In genomic region chr2:101551489-101551888, GRCh38 we compare ENCODE assay signal across 20 cellular contexts.
DNase-seq lines count a peak whose midpoint lies in the region; ATAC-seq, FAIRE-seq and TF ChIP-seq lines count a peak whose summit lies in the region.
"Had no signal": no experiment of that assay in that cellular context is flagged by ENCODE, and none has a peak within 500 bp of the region (broad histone marks: within the 10 kb centered on the region; RNA-seq: fewer than 3 reads in every experiment).

No MANE protein-coding gene starts in this region.

- H3K9me2 ChIP-seq in OCI-LY7 (ENCODE audit: insufficient read depth, low read length), result no peaks in the 10 kb centered on the region

- no peak for FAIRE-seq in GM12878 (lab: Jason Lieb, UNC)
- FAIRE-seq: D721Med, GM19239, K562 had no signal

- no peaks in the 10 kb centered on the region for H3K27me3 Mint-ChIP-seq in activated naive CD4-positive, alpha-beta T cell treated with anti-CD3 and anti-CD28 coated beads, Interleukin-2, amount 10 ng/mL, durations not matched to agents 7 days and 5 days
- no peaks in the 10 kb centered on the region for H3K27me3 Mint-ChIP-seq in nephron (ENCODE audit: low read depth)

- H3K36me3 ChIP-seq in OCI-LY7 (ENCODE audit: insufficient read depth, low read length) (no peaks in the 10 kb centered on the region), GM12878 (ENCODE audit: control insufficient read depth in 2 of 2, insufficient read depth in 2 of 2, low read length in 1 of 2) (no peaks in the 10 kb centered on the region)

- H3K4me1 ChIP-seq in OCI-LY7 (ENCODE audit: insufficient read depth, low read length, poor library complexity, severe bottlenecking), result no peaks in the 10 kb centered on the region
- H3K4me1 ChIP-seq in GM12878 (ENCODE audit: control insufficient read depth, insufficient read depth, low read length), result no peaks in the 10 kb centered on the region

- RAD21 ChIA-PET in GM12878 (lab: Charles Lee; ENCODE audit: unreplicated experiment), result no interaction called here

- POLR2A ChIA-PET in OCI-LY7 (lab: Charles Lee) (no interaction called here), GM12878 (lab: Charles Lee) (no interaction called here)

- H4K20me1 ChIP-seq in OCI-LY7 (ENCODE audit: insufficient read depth, low read length) (no peaks in the 10 kb centered on the region), GM12878 (ENCODE audit: control insufficient read depth, insufficient read depth) (no peaks in the 10 kb centered on the region)

- DNase-seq in activated naive CD4-positive, alpha-beta T cell treated with anti-CD3 and anti-CD28 coated beads, Interleukin-2, amount 10 ng/mL, durations not matched to agents 7 days and 5 days, result no peak
- DNase-seq in activated naive CD4-positive, alpha-beta T cell (lab: John Stamatoyannopoulos, UW), result no peak
- DNase-seq in OCI-LY7 (ENCODE audit: low spot score), result no peak
- DNase-seq in GM12878 (ENCODE audit: low read depth, low spot score), result no peak
- no peak for DNase-seq in ACHN
- no peak for DNase-seq in superior temporal gyrus (ENCODE audit: extremely low spot score)
- DNase-seq: CD8-positive, alpha-beta T cell; DMS79 treated with DMSO at 0.1 percent for 48 hours; GDM1; GM23248; NCI-H226; NCI-H526; PC-3 had no signal

- 0 out of 2 replicates have a peak overlapping the region, but pooled peaks have one; percentile 5 for H2AFZ ChIP-seq in OCI-LY7 (ENCODE audit: low read length)
- no peak overlapping the region for H2AFZ ChIP-seq in GM12878 (ENCODE audit: control insufficient read depth, low read depth, low read length)
- H2AFZ ChIP-seq: GM23248 had no signal

- H3K27ac ChIP-seq in OCI-LY7 (ENCODE audit: low read depth, low read length, poor library complexity, severe bottlenecking) (no peak overlapping the region), GM12878 (ENCODE audit: control insufficient read depth, insufficient read depth) (no peak overlapping the region)
- H3K27ac ChIP-seq: GM23248, HL-60 had no signal

- SMC1A ChIA-PET in GM12878 (lab: Charles Lee; ENCODE audit: uncharacterized antibody, unreplicated experiment), result no interaction called here

- TF ChIP-seq RAD21 in GM12878 (IDR thresholded peaks at IDR 0.05; ENCODE audit: insufficient read depth, low read depth, low read length), result no peak

- TF ChIP-seq CTCF in OCI-LY7 (conservative IDR thresholded peaks at IDR 0.05; ENCODE audit: low read length) (no peak), GM12878 (IDR thresholded peaks at IDR 0.05 in 2 of 3, conservative IDR thresholded peaks at IDR 0.05 in 1 of 3; ENCODE audit: control insufficient read depth in 2 of 3, extremely low read depth in 1 of 3, insufficient read depth in 1 of 3, low read depth in 3 of 3, low read length in 3 of 3) (no peak), nephron (IDR thresholded peaks at IDR 0.05; ENCODE audit: unreplicated experiment in 3 of 3) (no peak)

- H3K27me3 ChIP-seq in GM12878 (replicated peaks in 1 of 2; ENCODE audit: control insufficient read depth in 2 of 2, insufficient read depth in 2 of 2, low read length in 1 of 2), result no peaks in the 10 kb centered on the region; a peak in 1 of 4 replicates

- intact Hi-C loops in OCI-LY7 (cut with micrococcal nuclease; ENCODE audit: unreplicated experiment) (no loop called here), GM12878 (cut with micrococcal nuclease; ENCODE audit: unreplicated experiment) (no loop called here)

- BruUV-seq in OCI-LY7 (replicated peaks; lab: Mats Ljungman, UMichigan) (no TSS peak), GM12878 (replicated peaks; lab: Mats Ljungman, UMichigan) (no TSS peak)

- no peak for TF ChIP-seq POLR2A in GM12878 (IDR thresholded peaks at IDR 0.05; ENCODE audit: low read depth, low read length)

- 5% methylated on average over 1 of the region's 1 CpG for WGBS in GM12878 (ENCODE audit: insufficient coverage, insufficient replicate concordance, low lambda C conversion rate, missing lambda C conversion rate)

- H3K9ac ChIP-seq in GM12878 (ENCODE audit: control insufficient read depth, insufficient read depth, low read length), result no peak overlapping the region
- H3K9ac ChIP-seq: GM23248 had no signal

- peaks cover 6% of the 10 kb centered on the region for H3K9me3 Mint-ChIP-seq in activated naive CD4-positive, alpha-beta T cell treated with anti-CD3 and anti-CD28 coated beads, Interleukin-2, amount 10 ng/mL, durations not matched to agents 7 days and 5 days
- H3K9me3 Mint-ChIP-seq in nephron, result peaks cover 3% of the 10 kb centered on the region
- H3K9me3 Mint-ChIP-seq: CD8-positive, alpha-beta T cell had no signal

- peaks cover 22% of the 10 kb centered on the region for H3K4me1 Mint-ChIP-seq in activated naive CD4-positive, alpha-beta T cell treated with anti-CD3 and anti-CD28 coated beads, Interleukin-2, amount 10 ng/mL, durations not matched to agents 7 days and 5 days
- peaks cover 10% of the 10 kb centered on the region for H3K4me1 Mint-ChIP-seq in nephron

- H3K4me2 ChIP-seq in OCI-LY7 (ENCODE audit: low read length) (no peak overlapping the region), GM12878 (ENCODE audit: control insufficient read depth, insufficient read depth) (no peak overlapping the region)

- TF ChIP-seq EP300 in GM12878 (IDR thresholded peaks at IDR 0.05; ENCODE audit: borderline replicate concordance in 1 of 2, control insufficient read depth in 1 of 2, low read depth in 2 of 2, low read length in 2 of 2), result no peak

- H3K27ac Mint-ChIP-seq in activated naive CD4-positive, alpha-beta T cell treated with anti-CD3 and anti-CD28 coated beads, Interleukin-2, amount 10 ng/mL, durations not matched to agents 7 days and 5 days, result peak overlapping the region; percentile 79
- H3K27ac Mint-ChIP-seq in nephron, result peak overlapping the region; percentile 12 to 34 (median 32)
- H3K27ac Mint-ChIP-seq: CD8-positive, alpha-beta T cell had no signal

- no peaks in the 10 kb centered on the region for H3K36me3 Mint-ChIP-seq in activated naive CD4-positive, alpha-beta T cell treated with anti-CD3 and anti-CD28 coated beads, Interleukin-2, amount 10 ng/mL, durations not matched to agents 7 days and 5 days
- no peaks in the 10 kb centered on the region for H3K36me3 Mint-ChIP-seq in nephron (ENCODE audit: low read depth)
- H3K36me3 Mint-ChIP-seq: CD8-positive, alpha-beta T cell had no signal

- H3K79me2 ChIP-seq in OCI-LY7 (ENCODE audit: insufficient read depth, low read depth, low read length) (no peaks in the 10 kb centered on the region), GM12878 (ENCODE audit: control insufficient read depth, insufficient read depth, low read length) (no peaks in the 10 kb centered on the region)

- in situ Hi-C loops in GM12878 (cut with MboI) (no loop called here), ACHN (cut with HindIII; ENCODE audit: low pct_ligation_motif_present, low pct_unique_long_range_greater_than_20kb, low sequenced_read_pairs) (no loop called here)

- 0 out of 3 replicates have a peak, but pooled peaks have one; percentile 31 for ATAC-seq in GM12878
- ATAC-seq in GM21576 (IDR thresholded peaks at IDR 0.05; ENCODE audit: unreplicated experiment), result no peak
- ATAC-seq: CD8-positive, alpha-beta T cell; HCT116; K562; PC-3 had no signal

- no peak overlapping the region for H3K4me3 Mint-ChIP-seq in activated naive CD4-positive, alpha-beta T cell treated with anti-CD3 and anti-CD28 coated beads, Interleukin-2, amount 10 ng/mL, durations not matched to agents 7 days and 5 days
- no peak overlapping the region for H3K4me3 Mint-ChIP-seq in nephron
- H3K4me3 Mint-ChIP-seq: CD8-positive, alpha-beta T cell had no signal

- H3K9me3 ChIP-seq in OCI-LY7 (ENCODE audit: low read length) (no peaks in the 10 kb centered on the region), GM12878 (replicated peaks; ENCODE audit: control insufficient read depth, insufficient read depth, low read length) (no peaks in the 10 kb centered on the region)

- H3K4me3 ChIP-seq in OCI-LY7 (ENCODE audit: low read depth, low read length, poor library complexity, severe bottlenecking) (no peak overlapping the region), GM12878 (no peak overlapping the region)
- H3K4me3 ChIP-seq: GM23248, K562 had no signal

- CTCF ChIA-PET in activated naive CD4-positive, alpha-beta T cell treated with anti-CD3 and anti-CD28 coated beads, Interleukin-2, amount 10 ng/mL, durations not matched to agents 7 days and 5 days (lab: Charles Lee), result no interaction called here
- CTCF ChIA-PET in OCI-LY7 (lab: Charles Lee; ENCODE audit: unreplicated experiment), result no interaction called here
- CTCF ChIA-PET in GM12878 (lab: Yijun Ruan, JAX), result no interaction called here

TF ChIP-seq in GM12878, 131 proteins besides CTCF, POLR2A, EP300 and RAD21 (continues in another document):
- TF ChIP-seq CEBPB (IDR thresholded peaks at IDR 0.05; ENCODE audit: borderline replicate concordance in 1 of 2, low read depth in 2 of 2, low read length in 2 of 2), result no peak
- TF ChIP-seq, protein P1, sequence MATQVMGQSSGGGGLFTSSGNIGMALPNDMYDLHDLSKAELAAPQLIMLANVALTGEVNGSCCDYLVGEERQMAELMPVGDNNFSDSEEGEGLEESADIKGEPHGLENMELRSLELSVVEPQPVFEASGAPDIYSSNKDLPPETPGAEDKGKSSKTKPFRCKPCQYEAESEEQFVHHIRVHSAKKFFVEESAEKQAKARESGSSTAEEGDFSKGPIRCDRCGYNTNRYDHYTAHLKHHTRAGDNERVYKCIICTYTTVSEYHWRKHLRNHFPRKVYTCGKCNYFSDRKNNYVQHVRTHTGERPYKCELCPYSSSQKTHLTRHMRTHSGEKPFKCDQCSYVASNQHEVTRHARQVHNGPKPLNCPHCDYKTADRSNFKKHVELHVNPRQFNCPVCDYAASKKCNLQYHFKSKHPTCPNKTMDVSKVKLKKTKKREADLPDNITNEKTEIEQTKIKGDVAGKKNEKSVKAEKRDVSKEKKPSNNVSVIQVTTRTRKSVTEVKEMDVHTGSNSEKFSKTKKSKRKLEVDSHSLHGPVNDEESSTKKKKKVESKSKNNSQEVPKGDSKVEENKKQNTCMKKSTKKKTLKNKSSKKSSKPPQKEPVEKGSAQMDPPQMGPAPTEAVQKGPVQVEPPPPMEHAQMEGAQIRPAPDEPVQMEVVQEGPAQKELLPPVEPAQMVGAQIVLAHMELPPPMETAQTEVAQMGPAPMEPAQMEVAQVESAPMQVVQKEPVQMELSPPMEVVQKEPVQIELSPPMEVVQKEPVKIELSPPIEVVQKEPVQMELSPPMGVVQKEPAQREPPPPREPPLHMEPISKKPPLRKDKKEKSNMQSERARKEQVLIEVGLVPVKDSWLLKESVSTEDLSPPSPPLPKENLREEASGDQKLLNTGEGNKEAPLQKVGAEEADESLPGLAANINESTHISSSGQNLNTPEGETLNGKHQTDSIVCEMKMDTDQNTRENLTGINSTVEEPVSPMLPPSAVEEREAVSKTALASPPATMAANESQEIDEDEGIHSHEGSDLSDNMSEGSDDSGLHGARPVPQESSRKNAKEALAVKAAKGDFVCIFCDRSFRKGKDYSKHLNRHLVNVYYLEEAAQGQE (IDR thresholded peaks at IDR 0.05; ENCODE audit: low read depth, low read length), result no peak
- no peak for TF ChIP-seq ZNF207 (IDR thresholded peaks at IDR 0.05; ENCODE audit: borderline replicate concordance)
- TF ChIP-seq TBL1XR1 (IDR thresholded peaks at IDR 0.05; ENCODE audit: low read depth, low read length), result no peak
- TF ChIP-seq EED (IDR thresholded peaks at IDR 0.05; ENCODE audit: low read depth), result no peak
